In the genomic region with DNA sequence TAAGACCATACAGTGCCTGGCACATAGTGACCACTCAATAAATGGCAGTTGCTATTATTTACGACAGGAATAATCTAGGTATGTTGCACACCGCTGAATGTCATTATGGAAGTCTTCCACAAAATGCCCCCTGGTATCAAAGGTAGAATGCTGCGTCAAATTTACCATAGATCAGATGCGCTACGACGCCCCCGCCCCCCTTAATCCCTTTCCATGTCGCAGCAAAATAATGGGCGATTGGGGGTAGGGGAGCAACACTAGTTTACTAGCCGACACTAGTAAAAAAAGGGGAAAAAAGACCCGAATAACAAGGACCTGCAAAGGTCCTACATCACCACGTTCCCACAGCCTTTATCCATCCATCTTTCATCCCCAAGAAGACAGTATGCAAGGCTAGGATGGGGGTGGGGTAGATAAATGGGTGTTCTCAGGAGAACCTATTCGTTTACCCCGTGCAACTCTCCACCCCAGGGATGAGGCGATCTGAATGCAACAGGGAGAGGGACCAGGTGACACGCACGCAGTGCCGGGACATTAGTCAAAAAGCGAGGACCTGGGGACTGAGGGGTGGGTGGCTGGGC, we compare ENCODE assay signal across 1 cellular context.
TF ChIP-seq lines count a peak whose summit lies in the region.

No MANE protein-coding gene starts in this region.

TF ChIP-seq in HepG2, 621 proteins besides CTCF, POLR2A, EP300 and RAD21 (continues in another document):
- TF ChIP-seq ZNF800 (CRISPR knock-in tag; IDR thresholded peaks at IDR 0.05) (0 out of 2 replicates have a peak, but pooled peaks have one; percentile 6), ZNF576 (CRISPR knock-in tag; IDR thresholded peaks at IDR 0.05) (0 out of 2 replicates have a peak, but pooled peaks have one; percentile 57), SNAI1 (CRISPR knock-in tag; IDR thresholded peaks at IDR 0.05; ENCODE audit: borderline replicate concordance) (no peak), REL (CRISPR knock-in tag; conservative IDR thresholded peaks at IDR 0.05) (0 out of 2 replicates have a peak, but pooled peaks have one; percentile 68), E2F5 (CRISPR knock-in tag; conservative IDR thresholded peaks at IDR 0.05) (no peak), ZBTB39 (CRISPR knock-in tag; IDR thresholded peaks at IDR 0.05) (no peak), LBX2 (CRISPR knock-in tag; IDR thresholded peaks at IDR 0.05; ENCODE audit: borderline replicate concordance) (0 out of 2 replicates have a peak, but pooled peaks have one; percentile 2), CSRNP2 (CRISPR knock-in tag; conservative IDR thresholded peaks at IDR 0.05; ENCODE audit: low read depth) (no peak), KDM3A (CRISPR knock-in tag; IDR thresholded peaks at IDR 0.05; ENCODE audit: low read depth) (0 out of 2 replicates have a peak, but pooled peaks have one; percentile 20), KDM5A (IDR thresholded peaks at IDR 0.05; ENCODE audit: borderline replicate concordance, low read length) (no peak), DPF2 (CRISPR knock-in tag; IDR thresholded peaks at IDR 0.05; ENCODE audit: borderline replicate concordance, low read depth) (no peak), ISX (CRISPR knock-in tag; conservative IDR thresholded peaks at IDR 0.05) (no peak), POLR2G (IDR thresholded peaks at IDR 0.05; ENCODE audit: low read depth, low read length) (no peak), CAMTA2 (CRISPR knock-in tag; IDR thresholded peaks at IDR 0.05; ENCODE audit: borderline replicate concordance) (no peak), ZNF777 (CRISPR knock-in tag; IDR thresholded peaks at IDR 0.05) (peak; percentile 24; the same call in 1 of the 2 replicates), GZF1 (CRISPR knock-in tag; IDR thresholded peaks at IDR 0.05) (0 out of 2 replicates have a peak, but pooled peaks have one; percentile 49), AKAP8 (CRISPR knock-in tag; IDR thresholded peaks at IDR 0.05) (0 out of 2 replicates have a peak, but pooled peaks have one; percentile 26), ZNF749 (CRISPR knock-in tag; IDR thresholded peaks at IDR 0.05; ENCODE audit: borderline replicate concordance) (no peak)
- TF ChIP-seq, protein P1, sequence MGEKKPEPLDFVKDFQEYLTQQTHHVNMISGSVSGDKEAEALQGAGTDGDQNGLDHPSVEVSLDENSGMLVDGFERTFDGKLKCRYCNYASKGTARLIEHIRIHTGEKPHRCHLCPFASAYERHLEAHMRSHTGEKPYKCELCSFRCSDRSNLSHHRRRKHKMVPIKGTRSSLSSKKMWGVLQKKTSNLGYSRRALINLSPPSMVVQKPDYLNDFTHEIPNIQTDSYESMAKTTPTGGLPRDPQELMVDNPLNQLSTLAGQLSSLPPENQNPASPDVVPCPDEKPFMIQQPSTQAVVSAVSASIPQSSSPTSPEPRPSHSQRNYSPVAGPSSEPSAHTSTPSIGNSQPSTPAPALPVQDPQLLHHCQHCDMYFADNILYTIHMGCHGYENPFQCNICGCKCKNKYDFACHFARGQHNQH (CRISPR knock-in tag; IDR thresholded peaks at IDR 0.05), result no peak
- TF ChIP-seq, protein P2, sequence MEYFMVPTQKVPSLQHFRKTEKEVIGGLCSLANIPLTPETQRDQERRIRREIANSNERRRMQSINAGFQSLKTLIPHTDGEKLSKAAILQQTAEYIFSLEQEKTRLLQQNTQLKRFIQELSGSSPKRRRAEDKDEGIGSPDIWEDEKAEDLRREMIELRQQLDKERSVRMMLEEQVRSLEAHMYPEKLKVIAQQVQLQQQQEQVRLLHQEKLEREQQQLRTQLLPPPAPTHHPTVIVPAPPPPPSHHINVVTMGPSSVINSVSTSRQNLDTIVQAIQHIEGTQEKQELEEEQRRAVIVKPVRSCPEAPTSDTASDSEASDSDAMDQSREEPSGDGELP (IDR thresholded peaks at IDR 0.05; ENCODE audit: borderline replicate concordance, low read depth), result no peak
- TF ChIP-seq, protein P3, sequence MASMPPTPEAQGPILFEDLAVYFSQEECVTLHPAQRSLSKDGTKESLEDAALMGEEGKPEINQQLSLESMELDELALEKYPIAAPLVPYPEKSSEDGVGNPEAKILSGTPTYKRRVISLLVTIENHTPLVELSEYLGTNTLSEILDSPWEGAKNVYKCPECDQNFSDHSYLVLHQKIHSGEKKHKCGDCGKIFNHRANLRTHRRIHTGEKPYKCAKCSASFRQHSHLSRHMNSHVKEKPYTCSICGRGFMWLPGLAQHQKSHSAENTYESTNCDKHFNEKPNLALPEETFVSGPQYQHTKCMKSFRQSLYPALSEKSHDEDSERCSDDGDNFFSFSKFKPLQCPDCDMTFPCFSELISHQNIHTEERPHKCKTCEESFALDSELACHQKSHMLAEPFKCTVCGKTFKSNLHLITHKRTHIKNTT (CRISPR knock-in tag; IDR thresholded peaks at IDR 0.05), result no peak
- TF ChIP-seq, protein P4, sequence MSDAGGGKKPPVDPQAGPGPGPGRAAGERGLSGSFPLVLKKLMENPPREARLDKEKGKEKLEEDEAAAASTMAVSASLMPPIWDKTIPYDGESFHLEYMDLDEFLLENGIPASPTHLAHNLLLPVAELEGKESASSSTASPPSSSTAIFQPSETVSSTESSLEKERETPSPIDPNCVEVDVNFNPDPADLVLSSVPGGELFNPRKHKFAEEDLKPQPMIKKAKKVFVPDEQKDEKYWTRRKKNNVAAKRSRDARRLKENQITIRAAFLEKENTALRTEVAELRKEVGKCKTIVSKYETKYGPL (CRISPR knock-in tag; IDR thresholded peaks at IDR 0.05), result no peak
- TF ChIP-seq, protein P5, sequence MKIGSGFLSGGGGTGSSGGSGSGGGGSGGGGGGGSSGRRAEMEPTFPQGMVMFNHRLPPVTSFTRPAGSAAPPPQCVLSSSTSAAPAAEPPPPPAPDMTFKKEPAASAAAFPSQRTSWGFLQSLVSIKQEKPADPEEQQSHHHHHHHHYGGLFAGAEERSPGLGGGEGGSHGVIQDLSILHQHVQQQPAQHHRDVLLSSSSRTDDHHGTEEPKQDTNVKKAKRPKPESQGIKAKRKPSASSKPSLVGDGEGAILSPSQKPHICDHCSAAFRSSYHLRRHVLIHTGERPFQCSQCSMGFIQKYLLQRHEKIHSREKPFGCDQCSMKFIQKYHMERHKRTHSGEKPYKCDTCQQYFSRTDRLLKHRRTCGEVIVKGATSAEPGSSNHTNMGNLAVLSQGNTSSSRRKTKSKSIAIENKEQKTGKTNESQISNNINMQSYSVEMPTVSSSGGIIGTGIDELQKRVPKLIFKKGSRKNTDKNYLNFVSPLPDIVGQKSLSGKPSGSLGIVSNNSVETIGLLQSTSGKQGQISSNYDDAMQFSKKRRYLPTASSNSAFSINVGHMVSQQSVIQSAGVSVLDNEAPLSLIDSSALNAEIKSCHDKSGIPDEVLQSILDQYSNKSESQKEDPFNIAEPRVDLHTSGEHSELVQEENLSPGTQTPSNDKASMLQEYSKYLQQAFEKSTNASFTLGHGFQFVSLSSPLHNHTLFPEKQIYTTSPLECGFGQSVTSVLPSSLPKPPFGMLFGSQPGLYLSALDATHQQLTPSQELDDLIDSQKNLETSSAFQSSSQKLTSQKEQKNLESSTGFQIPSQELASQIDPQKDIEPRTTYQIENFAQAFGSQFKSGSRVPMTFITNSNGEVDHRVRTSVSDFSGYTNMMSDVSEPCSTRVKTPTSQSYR (CRISPR knock-in tag; IDR thresholded peaks at IDR 0.05; ENCODE audit: borderline replicate concordance), result peak; percentile 37; the same call in 1 of the 2 replicates
- TF ChIP-seq, protein P6, sequence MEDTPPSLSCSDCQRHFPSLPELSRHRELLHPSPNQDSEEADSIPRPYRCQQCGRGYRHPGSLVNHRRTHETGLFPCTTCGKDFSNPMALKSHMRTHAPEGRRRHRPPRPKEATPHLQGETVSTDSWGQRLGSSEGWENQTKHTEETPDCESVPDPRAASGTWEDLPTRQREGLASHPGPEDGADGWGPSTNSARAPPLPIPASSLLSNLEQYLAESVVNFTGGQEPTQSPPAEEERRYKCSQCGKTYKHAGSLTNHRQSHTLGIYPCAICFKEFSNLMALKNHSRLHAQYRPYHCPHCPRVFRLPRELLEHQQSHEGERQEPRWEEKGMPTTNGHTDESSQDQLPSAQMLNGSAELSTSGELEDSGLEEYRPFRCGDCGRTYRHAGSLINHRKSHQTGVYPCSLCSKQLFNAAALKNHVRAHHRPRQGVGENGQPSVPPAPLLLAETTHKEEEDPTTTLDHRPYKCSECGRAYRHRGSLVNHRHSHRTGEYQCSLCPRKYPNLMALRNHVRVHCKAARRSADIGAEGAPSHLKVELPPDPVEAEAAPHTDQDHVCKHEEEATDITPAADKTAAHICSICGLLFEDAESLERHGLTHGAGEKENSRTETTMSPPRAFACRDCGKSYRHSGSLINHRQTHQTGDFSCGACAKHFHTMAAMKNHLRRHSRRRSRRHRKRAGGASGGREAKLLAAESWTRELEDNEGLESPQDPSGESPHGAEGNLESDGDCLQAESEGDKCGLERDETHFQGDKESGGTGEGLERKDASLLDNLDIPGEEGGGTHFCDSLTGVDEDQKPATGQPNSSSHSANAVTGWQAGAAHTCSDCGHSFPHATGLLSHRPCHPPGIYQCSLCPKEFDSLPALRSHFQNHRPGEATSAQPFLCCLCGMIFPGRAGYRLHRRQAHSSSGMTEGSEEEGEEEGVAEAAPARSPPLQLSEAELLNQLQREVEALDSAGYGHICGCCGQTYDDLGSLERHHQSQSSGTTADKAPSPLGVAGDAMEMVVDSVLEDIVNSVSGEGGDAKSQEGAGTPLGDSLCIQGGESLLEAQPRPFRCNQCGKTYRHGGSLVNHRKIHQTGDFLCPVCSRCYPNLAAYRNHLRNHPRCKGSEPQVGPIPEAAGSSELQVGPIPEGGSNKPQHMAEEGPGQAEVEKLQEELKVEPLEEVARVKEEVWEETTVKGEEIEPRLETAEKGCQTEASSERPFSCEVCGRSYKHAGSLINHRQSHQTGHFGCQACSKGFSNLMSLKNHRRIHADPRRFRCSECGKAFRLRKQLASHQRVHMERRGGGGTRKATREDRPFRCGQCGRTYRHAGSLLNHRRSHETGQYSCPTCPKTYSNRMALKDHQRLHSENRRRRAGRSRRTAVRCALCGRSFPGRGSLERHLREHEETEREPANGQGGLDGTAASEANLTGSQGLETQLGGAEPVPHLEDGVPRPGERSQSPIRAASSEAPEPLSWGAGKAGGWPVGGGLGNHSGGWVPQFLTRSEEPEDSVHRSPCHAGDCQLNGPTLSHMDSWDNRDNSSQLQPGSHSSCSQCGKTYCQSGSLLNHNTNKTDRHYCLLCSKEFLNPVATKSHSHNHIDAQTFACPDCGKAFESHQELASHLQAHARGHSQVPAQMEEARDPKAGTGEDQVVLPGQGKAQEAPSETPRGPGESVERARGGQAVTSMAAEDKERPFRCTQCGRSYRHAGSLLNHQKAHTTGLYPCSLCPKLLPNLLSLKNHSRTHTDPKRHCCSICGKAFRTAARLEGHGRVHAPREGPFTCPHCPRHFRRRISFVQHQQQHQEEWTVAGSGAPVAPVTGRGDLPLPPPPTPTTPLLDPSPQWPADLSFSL (CRISPR knock-in tag; IDR thresholded peaks at IDR 0.05), result no peak
